Comparison of ENCODE assay signal across 8 cellular contexts in genomic region chr1:15616704-15617172, GRCh38. TPM values are rescaled to one million over a fixed set of nuclear protein-coding genes. Genes with fewer than 3 reads are reported as not detected.
DNase-seq lines count a peak whose midpoint lies in the region; ATAC-seq and TF ChIP-seq lines count a peak whose summit lies in the region.

No MANE protein-coding gene starts in this region.

- peak overlapping the region; percentile 32 to 95 for H3K4me3 ChIP-seq in gastroesophageal sphincter

- DNase-seq in activated B cell treated with CpG ODN at 0.5 μM for 24 hours (no peak), progenitor cell of endocrine pancreas (ENCODE audit: low spot score, unreplicated experiment) (no peak), NCI-H524 treated with DMSO at 0.1 percent for 48 hours (lab: John Stamatoyannopoulos, UW) (no peak), NCI-H510A treated with DMSO at 0.1 percent for 48 hours (lab: John Stamatoyannopoulos, UW) (no peak)
- DNase-seq in effector CD4-positive, alpha-beta T cell, result no peak

- H3K36me3 ChIP-seq in gastroesophageal sphincter, result no peaks in the 10 kb centered on the region

- H3K4me1 ChIP-seq in gastroesophageal sphincter, result peaks cover 3 to 46% (median 16%) of the 10 kb centered on the region in 3 donors

- peaks cover 41% of the 10 kb centered on the region for H3K4me1 Mint-ChIP-seq in activated B cell treated with CpG ODN at 0.5 μM for 24 hours
- peaks cover 30% of the 10 kb centered on the region for H3K4me1 Mint-ChIP-seq in progenitor cell of endocrine pancreas (ENCODE audit: low read depth)

- H3K27ac Mint-ChIP-seq in activated B cell treated with CpG ODN at 0.5 μM for 24 hours (peak overlapping the region; percentile 96), progenitor cell of endocrine pancreas (peak overlapping the region; percentile 93)

- TF ChIP-seq CTCF in activated B cell treated with CpG ODN at 0.5 μM for 24 hours (IDR thresholded peaks at IDR 0.05) (no peak), gastroesophageal sphincter (IDR thresholded peaks at IDR 0.05) (no peak), progenitor cell of endocrine pancreas (IDR thresholded peaks at IDR 0.05; ENCODE audit: unreplicated experiment) (no peak)

- H3K27ac ChIP-seq in gastroesophageal sphincter, result peak overlapping the region; percentile 75 to 98 (median 94)

- H3K36me3 Mint-ChIP-seq in activated B cell treated with CpG ODN at 0.5 μM for 24 hours (ENCODE audit: low read depth) (peaks cover 22% of the 10 kb centered on the region), progenitor cell of endocrine pancreas (ENCODE audit: insufficient read depth) (no peaks in the 10 kb centered on the region)

- 4 to 5% methylated on average over 11 to 12 of the region's 12 CpGs for WGBS in gastroesophageal sphincter (ENCODE audit: low coverage in 1 of 2), 2 donors

- TF ChIP-seq EP300 in gastroesophageal sphincter (IDR thresholded peaks at IDR 0.05), result no peak

- intact Hi-C loops in activated B cell treated with CpG ODN at 0.5 μM for 24 hours (cut with micrococcal nuclease), result loop anchor here (1.0 to 5.0 kb wide), 8 partner anchors 13 to 601 kb away; partner anchors contain the start of gene CASP9

- no peaks in the 10 kb centered on the region for H3K9me3 ChIP-seq in gastroesophageal sphincter

- CTCF ChIA-PET in activated B cell treated with CpG ODN at 0.5 μM for 24 hours (lab: Charles Lee), result interaction anchor here (0.9 to 1.2 kb wide), 3 partner anchors 12 to 80 kb away, joined by 3 read pairs; no protein-coding TSS in a partner anchor

- H3K27me3 Mint-ChIP-seq in activated B cell treated with CpG ODN at 0.5 μM for 24 hours, result no peaks in the 10 kb centered on the region
- H3K27me3 Mint-ChIP-seq in progenitor cell of endocrine pancreas, result no peaks in the 10 kb centered on the region

- no peak for TF ChIP-seq POLR2A in gastroesophageal sphincter (IDR thresholded peaks at IDR 0.05)

- H3K27me3 ChIP-seq in gastroesophageal sphincter, result no peaks in the 10 kb centered on the region

- POLR2A ChIA-PET in activated B cell treated with CpG ODN at 0.5 μM for 24 hours (lab: Charles Lee), result interaction anchor here (0.7 to 4.1 kb wide), 5 partner anchors 13 to 89 kb away, joined by 3 to 70 read pairs (median 6); partner anchors contain the start of gene DNAJC16

- H3K4me3 Mint-ChIP-seq in activated B cell treated with CpG ODN at 0.5 μM for 24 hours, result peak overlapping the region; percentile 92
- peak overlapping the region; percentile 91 for H3K4me3 Mint-ChIP-seq in progenitor cell of endocrine pancreas (ENCODE audit: low read depth)

- H3K9me3 Mint-ChIP-seq in activated B cell treated with CpG ODN at 0.5 μM for 24 hours (no peaks in the 10 kb centered on the region), progenitor cell of endocrine pancreas (ENCODE audit: low read depth) (no peaks in the 10 kb centered on the region)

- peak; percentile 27 for ATAC-seq in GM18511 (IDR thresholded peaks at IDR 0.05; ENCODE audit: unreplicated experiment)
- ATAC-seq in HG02981 (IDR thresholded peaks at IDR 0.05; ENCODE audit: unreplicated experiment), result peak; percentile 6
- ATAC-seq in activated B cell treated with CpG ODN at 0.5 μM for 24 hours (ENCODE audit: low read depth), result peak; percentile 6
- peak; percentile 5 for ATAC-seq in gastroesophageal sphincter

RNA-seq across cellular contexts. Expression of gene DDI2, which starts 0.5 kb away (rescaled TPM):
- total RNA-seq in activated B cell treated with CpG ODN at 0.5 μM for 24 hours (45.8 and 59.1 TPM in 2 replicates), gastroesophageal sphincter (10 to 100 TPM; 14.3 to 37.2 (median 16.5) TPM), progenitor cell of endocrine pancreas (34.5 and 35.6 TPM in 2 replicates)

RNA-seq across cellular contexts. Expression of gene AGMAT, which starts 31.9 kb away (rescaled TPM):
- 8.1 TPM in 2 replicates for total RNA-seq in activated B cell treated with CpG ODN at 0.5 μM for 24 hours
- not detected for total RNA-seq in gastroesophageal sphincter
- 3.1 and 4.0 TPM in 2 replicates for total RNA-seq in progenitor cell of endocrine pancreas
